Comparison of ENCODE assay signal across 8 cellular contexts in genomic region chr7:142323706-142324105, GRCh38.
DNase-seq lines count a peak whose midpoint lies in the region; ATAC-seq and TF ChIP-seq lines count a peak whose summit lies in the region.

No MANE protein-coding gene starts in this region.

- TF ChIP-seq POLR2A in NB4 (IDR thresholded peaks at IDR 0.05; ENCODE audit: extremely low read depth, insufficient read length), result no peak

- H3K9me3 Mint-ChIP-seq in activated T-helper 17 cell treated with anti-CD3 and anti-CD28 coated beads, Interleukin-2, amount 50 U/mL, for 72 hours, result no peaks in the 10 kb centered on the region

- peak; percentile 50 for DNase-seq in NCI-H748 (lab: John Stamatoyannopoulos, UW; ENCODE audit: unreplicated experiment)
- DNase-seq in NCI-H748 treated with DMSO at 0.1 percent for 48 hours (lab: John Stamatoyannopoulos, UW), result no peak
- DNase-seq in NB4 (ENCODE audit: low read depth), result peak; percentile 60
- no peak for DNase-seq in kidney epithelial cell (ENCODE audit: low read depth)
- peak in 42 of 49 donors; percentile 11 to 77 (median 46) for DNase-seq in substantia nigra (lab: John Stamatoyannopoulos, UW)
- DNase-seq in ascending aorta (ENCODE audit: low spot score in 2 of 2), result no peak

- peak overlapping the region; percentile 27 for H3K4me3 Mint-ChIP-seq in activated T-helper 17 cell treated with anti-CD3 and anti-CD28 coated beads, Interleukin-2, amount 50 U/mL, for 72 hours

- intact Hi-C loops in ascending aorta (cut with DNase I), result no loop called here

- H3K4me1 ChIP-seq in ascending aorta, result no peaks in the 10 kb centered on the region

- peak overlapping the region; percentile 9 for H3K27ac Mint-ChIP-seq in activated T-helper 17 cell treated with anti-CD3 and anti-CD28 coated beads, Interleukin-2, amount 50 U/mL, for 72 hours

- H3K27me3 ChIP-seq in kidney epithelial cell (ENCODE audit: control insufficient read depth, insufficient read depth, low read length) (no peaks in the 10 kb centered on the region), ascending aorta (no peaks in the 10 kb centered on the region)

- no peaks in the 10 kb centered on the region for H3K4me1 Mint-ChIP-seq in activated T-helper 17 cell treated with anti-CD3 and anti-CD28 coated beads, Interleukin-2, amount 50 U/mL, for 72 hours

- H3K36me3 ChIP-seq in kidney epithelial cell (ENCODE audit: control insufficient read depth, insufficient read depth, low read length), result no peaks in the 10 kb centered on the region
- no peaks in the 10 kb centered on the region for H3K36me3 ChIP-seq in ascending aorta

- H3K27ac ChIP-seq in substantia nigra (ENCODE audit: low read depth, low read length, poor library complexity, severe bottlenecking), result no peak overlapping the region
- H3K27ac ChIP-seq in ascending aorta, result no peak overlapping the region

- H3K36me3 Mint-ChIP-seq in activated T-helper 17 cell treated with anti-CD3 and anti-CD28 coated beads, Interleukin-2, amount 50 U/mL, for 72 hours (ENCODE audit: low read depth), result no peaks in the 10 kb centered on the region

- peak; percentile 66 for TF ChIP-seq CTCF in NB4 (IDR thresholded peaks at IDR 0.05; ENCODE audit: low read depth, low read length)
- TF ChIP-seq CTCF in kidney epithelial cell (IDR thresholded peaks at IDR 0.05; ENCODE audit: insufficient read depth, low read length, poor library complexity, severe bottlenecking), result peak; percentile 47
- TF ChIP-seq CTCF in ascending aorta (IDR thresholded peaks at IDR 0.05), result no peak

- peak; percentile 47 for ATAC-seq in activated T-helper 17 cell treated with anti-CD3 and anti-CD28 coated beads, Interleukin-2, amount 50 U/mL, for 72 hours (replicated peaks)
- no peak for ATAC-seq in HG03439 (IDR thresholded peaks at IDR 0.05; ENCODE audit: unreplicated experiment)

- peaks cover 7% of the 10 kb centered on the region for H3K27me3 Mint-ChIP-seq in activated T-helper 17 cell treated with anti-CD3 and anti-CD28 coated beads, Interleukin-2, amount 50 U/mL, for 72 hours

- H3K9me3 ChIP-seq in ascending aorta, result no peaks in the 10 kb centered on the region

- H3K4me3 ChIP-seq in NB4 (ENCODE audit: low read depth, low read length) (no peak overlapping the region), kidney epithelial cell (ENCODE audit: low read depth, low read length) (no peak overlapping the region), ascending aorta (no peak overlapping the region)

Comparison
In these comparisons a context has a peak if more than half of its experiments do, and no peak if none do; other contexts are left out.
1. DNase-seq: peak in NCI-H748 (single experiment), NB4 (single experiment) and substantia nigra (42 of 49); none in NCI-H748 treated with DMSO at 0.1 percent for 48 hours (single experiment), kidney epithelial cell (single experiment) and ascending aorta (0 of 2).
2. CTCF ChIP-seq: peak in NB4 (single experiment) and kidney epithelial cell (single experiment); none in ascending aorta (0 of 3).